18 cellular contexts compared by ENCODE assay signal in genomic region chr2:229553091-229553490, GRCh38.
"Had no signal": no experiment of that assay in that cellular context is flagged by ENCODE, and none has a peak within 500 bp of the region (broad histone marks: within the 10 kb centered on the region; RNA-seq: fewer than 3 reads in every experiment).

No MANE protein-coding gene starts in this region.

- DNase-seq: activated CD4-positive, alpha-beta T cell treated with anti-CD3 and anti-CD28 coated beads for 48 hours; activated naive CD4-positive, alpha-beta T cell treated with anti-CD3 and anti-CD28 coated beads, Interleukin-2, amount 10 ng/mL, durations not matched to agents 7 days and 5 days; adrenal gland; colonic mucosa; effector CD4-positive, alpha-beta T cell; foreskin melanocyte; left ventricle myocardium superior; mesenchymal stem cell; nephron progenitor cell; psoas muscle; sigmoid colon; stimulated activated CD4-positive, alpha-beta T cell treated with anti-CD3 and anti-CD28 coated beads, Interleukin-12 subunit alpha, Interleukin-12 subunit beta, amount 100 ng/mL, for 4 hours; stimulated activated naive CD4-positive, alpha-beta T cell; trophoblast cell had no signal

- H3K9me3 Mint-ChIP-seq: activated naive CD4-positive, alpha-beta T cell treated with anti-CD3 and anti-CD28 coated beads, Interleukin-2, amount 10 ng/mL, durations not matched to agents 7 days and 5 days; activated T-helper 2 cell treated with anti-CD3 and anti-CD28 coated beads, Interferon-gamma antibody, Interleukin-2, Interleukin-4, amounts not matched to agents 10 μg/mL and 5 μg/mL and 100 μg/mL, durations not matched to agents 14 hours and 24 hours and 36 hours; nephron progenitor cell; T-helper 1 cell treated with Interleukin-12 subunit alpha and Interleukin-12 subunit beta and Interleukin-4 antibody, amounts not matched to agents 30 μg/mL and 1 μg/mL, for 36 hours had no signal

- H3K36me3 ChIP-seq: adrenal gland, cardiac muscle cell, colonic mucosa, sigmoid colon had no signal

- H3K9me3 ChIP-seq: adrenal gland, colonic mucosa, psoas muscle, sigmoid colon had no signal

- H3K27ac Mint-ChIP-seq: activated naive CD4-positive, alpha-beta T cell treated with anti-CD3 and anti-CD28 coated beads, Interleukin-2, amount 10 ng/mL, durations not matched to agents 7 days and 5 days; activated T-helper 2 cell treated with anti-CD3 and anti-CD28 coated beads, Interferon-gamma antibody, Interleukin-2, Interleukin-4, amounts not matched to agents 10 μg/mL and 5 μg/mL and 100 μg/mL, durations not matched to agents 14 hours and 24 hours and 36 hours; nephron progenitor cell; T-helper 1 cell treated with Interleukin-12 subunit alpha and Interleukin-12 subunit beta and Interleukin-4 antibody, amounts not matched to agents 30 μg/mL and 1 μg/mL, for 36 hours; WTC11 had no signal

- H3K27me3 ChIP-seq: adrenal gland, cardiac muscle cell, colonic mucosa, sigmoid colon had no signal

- H3K27me3 Mint-ChIP-seq: activated naive CD4-positive, alpha-beta T cell treated with anti-CD3 and anti-CD28 coated beads, Interleukin-2, amount 10 ng/mL, durations not matched to agents 7 days and 5 days had no signal

- H3K4me3 Mint-ChIP-seq: activated naive CD4-positive, alpha-beta T cell treated with anti-CD3 and anti-CD28 coated beads, Interleukin-2, amount 10 ng/mL, durations not matched to agents 7 days and 5 days; nephron progenitor cell; T-helper 1 cell treated with Interleukin-12 subunit alpha and Interleukin-12 subunit beta and Interleukin-4 antibody, amounts not matched to agents 30 μg/mL and 1 μg/mL, for 36 hours; WTC11 had no signal

- H3K4me3 ChIP-seq: adrenal gland, cardiac muscle cell, colonic mucosa, psoas muscle, sigmoid colon had no signal

- H3K4me1 Mint-ChIP-seq: activated naive CD4-positive, alpha-beta T cell treated with anti-CD3 and anti-CD28 coated beads, Interleukin-2, amount 10 ng/mL, durations not matched to agents 7 days and 5 days; nephron progenitor cell; WTC11 had no signal

- H3K27ac ChIP-seq: adrenal gland, cardiac muscle cell, colonic mucosa, psoas muscle, sigmoid colon had no signal

- H3K36me3 Mint-ChIP-seq: activated naive CD4-positive, alpha-beta T cell treated with anti-CD3 and anti-CD28 coated beads, Interleukin-2, amount 10 ng/mL, durations not matched to agents 7 days and 5 days; WTC11 had no signal

- H3K4me1 ChIP-seq: adrenal gland, colonic mucosa, psoas muscle, sigmoid colon had no signal
